In the genomic region with DNA sequence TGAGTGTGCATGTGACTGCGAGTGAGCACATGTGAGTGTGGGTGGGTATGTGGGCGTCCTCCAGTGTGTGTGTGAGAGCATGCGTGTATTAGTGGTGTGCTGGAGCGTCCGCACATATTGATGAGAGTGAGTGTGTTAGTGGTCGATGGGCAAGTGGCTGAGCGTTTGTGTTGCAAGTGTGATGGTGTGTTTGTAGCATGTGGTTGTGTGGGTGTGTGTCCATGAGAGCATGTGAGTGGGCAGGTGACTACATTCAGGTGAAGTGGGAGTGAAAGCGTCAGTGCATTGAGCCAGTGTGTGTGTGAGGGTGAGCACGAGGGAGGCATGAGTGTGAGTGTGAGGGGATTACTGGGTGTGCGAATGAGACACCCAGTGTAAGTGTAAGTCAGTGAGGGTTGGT, we compare ENCODE assay signal across 2 cellular contexts. TPM values are rescaled to one million over a fixed set of nuclear protein-coding genes. Genes with fewer than 3 reads are reported as not detected.
"Had no signal": no experiment of that assay in that cellular context is flagged by ENCODE, and none has a peak within 500 bp of the region (broad histone marks: within the 10 kb centered on the region; RNA-seq: fewer than 3 reads in every experiment).

No MANE protein-coding gene starts in this region.

RNA-seq across cellular contexts. Expression of a gene that starts 59.7 kb away (rescaled TPM):
- total RNA-seq: foreskin keratinocyte, mammary epithelial cell had no signal
- polyA plus RNA-seq: foreskin keratinocyte had no signal
